1 cellular context compared by ENCODE assay signal in genomic region chr16:66562409-66562808, GRCh38.
TF ChIP-seq lines count a peak whose summit lies in the region.

No MANE protein-coding gene starts in this region.

TF ChIP-seq in HCT116, 20 proteins besides CTCF, POLR2A, EP300 and RAD21:
- TF ChIP-seq EZH2 (IDR thresholded peaks at IDR 0.05) = no peak
- no peak for TF ChIP-seq ZFX (IDR thresholded peaks at IDR 0.05)
- TF ChIP-seq SIN3A (IDR thresholded peaks at IDR 0.05; ENCODE audit: low read depth) = no peak
- no peak for TF ChIP-seq FOSL1 (IDR thresholded peaks at IDR 0.05; ENCODE audit: low read depth)
- no peak for TF ChIP-seq EZH2phosphoT487 (IDR thresholded peaks at IDR 0.05; ENCODE audit: borderline replicate concordance)
- TF ChIP-seq SP1 (IDR thresholded peaks at IDR 0.05; ENCODE audit: low read depth) = no peak
